17 cellular contexts compared by ENCODE assay signal in the genomic region with DNA sequence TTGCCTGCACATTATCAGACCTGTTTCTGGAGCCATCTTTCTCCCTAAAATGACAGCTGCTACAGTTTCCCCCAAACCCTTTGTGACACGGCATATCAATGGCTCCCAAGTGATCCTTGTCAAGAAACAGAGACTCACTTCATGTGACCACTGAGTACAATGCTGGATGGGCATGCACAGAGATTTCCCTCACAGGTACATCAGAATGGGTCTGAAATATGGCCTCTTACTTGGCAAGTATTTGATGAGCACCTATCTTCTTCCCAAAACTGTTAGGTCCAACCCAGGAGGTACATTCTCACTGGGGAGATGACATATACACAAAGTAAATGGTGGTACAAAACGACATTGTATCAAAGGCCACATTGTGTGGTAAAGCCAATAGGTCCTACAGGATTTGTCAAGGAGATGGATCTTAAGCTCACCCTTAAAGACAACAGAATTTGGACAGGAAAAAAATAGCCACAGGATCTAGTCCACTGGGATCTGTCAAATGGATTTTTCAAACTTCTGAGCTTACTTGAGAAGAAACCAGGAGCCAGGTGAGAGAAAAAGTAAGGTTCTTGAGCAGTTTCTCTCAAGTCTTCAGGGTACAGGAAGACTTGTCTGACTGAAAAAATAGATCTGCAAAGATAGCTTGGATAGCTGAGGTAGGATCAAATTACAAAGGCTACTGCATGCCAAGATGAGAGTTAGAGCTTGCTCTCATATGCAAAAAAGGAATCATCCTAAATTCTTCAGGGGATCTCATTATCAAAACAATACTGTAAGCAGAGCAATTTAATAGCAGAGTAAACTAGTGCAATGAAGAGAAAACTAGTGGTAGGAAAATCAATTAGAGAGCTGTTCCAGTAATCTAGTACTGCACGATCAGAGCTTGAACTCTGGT. TPM values are rescaled to one million over a fixed set of nuclear protein-coding genes. Genes with fewer than 3 reads are reported as not detected.
DNase-seq lines count a peak whose midpoint lies in the region; ATAC-seq and TF ChIP-seq lines count a peak whose summit lies in the region.
"Had no signal": no experiment of that assay in that cellular context is flagged by ENCODE, and none has a peak within 500 bp of the region (broad histone marks: within the 10 kb centered on the region; RNA-seq: fewer than 3 reads in every experiment).

No MANE protein-coding gene starts in this region.

- H3K9me3 ChIP-seq in KOPT-K1 (ENCODE audit: insufficient read depth, low read length, poor library complexity, severe bottlenecking), result no peaks in the 10 kb centered on the region
- no peaks in the 10 kb centered on the region for H3K9me3 ChIP-seq in thyroid gland
- H3K9me3 ChIP-seq: BE2C, heart left ventricle had no signal

- H3K4me3 Mint-ChIP-seq in WTC11 (peak overlapping the region; percentile 30), nephron (no peak overlapping the region)
- H3K4me3 Mint-ChIP-seq: activated naive CD4-positive, alpha-beta T cell treated with anti-CD3 and anti-CD28 coated beads, Interleukin-2, amount 50 U/mL, for 24 hours; IgD-negative memory B cell had no signal

- peak overlapping the region; percentile 38 for H3K27ac ChIP-seq in KOPT-K1 (ENCODE audit: low read depth, low read length, poor library complexity, severe bottlenecking)
- no peak overlapping the region for H3K27ac ChIP-seq in thyroid gland
- H3K27ac ChIP-seq: heart left ventricle had no signal

- no peak for TF ChIP-seq POLR2A in thyroid gland (IDR thresholded peaks at IDR 0.05)

- H3K36me3 ChIP-seq in KOPT-K1 (ENCODE audit: insufficient read depth, low read length) (no peaks in the 10 kb centered on the region), thyroid gland (no peaks in the 10 kb centered on the region)
- H3K36me3 ChIP-seq: BE2C, heart left ventricle had no signal

- TF ChIP-seq CTCF in WTC11 (IDR thresholded peaks at IDR 0.05) (no peak), nephron (IDR thresholded peaks at IDR 0.05; ENCODE audit: unreplicated experiment in 3 of 3) (no peak), thyroid gland (IDR thresholded peaks at IDR 0.05) (no peak)

- H3K27me3 Mint-ChIP-seq in WTC11 (ENCODE audit: low read depth), result peaks cover 15% of the 10 kb centered on the region
- no peaks in the 10 kb centered on the region for H3K27me3 Mint-ChIP-seq in nephron (ENCODE audit: low read depth)
- H3K27me3 Mint-ChIP-seq: activated naive CD4-positive, alpha-beta T cell treated with anti-CD3 and anti-CD28 coated beads, Interleukin-2, amount 50 U/mL, for 24 hours; IgD-negative memory B cell had no signal

- H3K4me3 ChIP-seq in thyroid gland (replicated peaks in 1 of 3), result no peak overlapping the region
- H3K4me3 ChIP-seq: heart left ventricle had no signal

- H3K36me3 Mint-ChIP-seq in WTC11, result no peaks in the 10 kb centered on the region
- no peaks in the 10 kb centered on the region for H3K36me3 Mint-ChIP-seq in nephron (ENCODE audit: low read depth)
- H3K36me3 Mint-ChIP-seq: activated naive CD4-positive, alpha-beta T cell treated with anti-CD3 and anti-CD28 coated beads, Interleukin-2, amount 50 U/mL, for 24 hours had no signal

- peak; percentile 10 for DNase-seq in EH (ENCODE audit: low read depth)
- DNase-seq in WTC11 (ENCODE audit: low spot score), result no peak
- no peak for DNase-seq in thyroid gland
- DNase-seq in NCI-H146 (lab: John Stamatoyannopoulos, UW), result no peak
- DNase-seq: activated CD4-positive, alpha-beta T cell treated with anti-CD3 and anti-CD28 coated beads, Interleukin-2, amount 50 U/mL, for 1 hour; activated T-cell treated with anti-CD3 and anti-CD28 coated beads for 4 hours; BE2C; DMS79; HCEC 1CT; heart left ventricle; NCI-H226; T-helper 9 cell had no signal

- 75 to 77% methylated on average over 3 of the region's 3 CpGs for WGBS in thyroid gland, 2 donors

- no peaks in the 10 kb centered on the region for H3K9me3 Mint-ChIP-seq in WTC11
- H3K9me3 Mint-ChIP-seq in nephron, result no peaks in the 10 kb centered on the region
- H3K9me3 Mint-ChIP-seq: activated naive CD4-positive, alpha-beta T cell treated with anti-CD3 and anti-CD28 coated beads, Interleukin-2, amount 50 U/mL, for 24 hours; IgD-negative memory B cell had no signal

- H3K27ac Mint-ChIP-seq in WTC11, result peak overlapping the region; percentile 1; the same call in 1 of the 2 replicates
- peak overlapping the region; percentile 13 to 85 (median 69) for H3K27ac Mint-ChIP-seq in nephron
- H3K27ac Mint-ChIP-seq: activated naive CD4-positive, alpha-beta T cell treated with anti-CD3 and anti-CD28 coated beads, Interleukin-2, amount 50 U/mL, for 24 hours had no signal

- CTCF ChIA-PET in WTC11 (lab: Charles Lee), result interaction anchor here (0.8 to 1.3 kb wide), 6 partner anchors 12 to 80 kb away, joined by 3 to 14 read pairs (median 4); a partner anchor contains a TSS

- peaks cover 4 to 9% of the 10 kb centered on the region in 2 donors for H3K4me1 ChIP-seq in thyroid gland

- intact Hi-C loops in thyroid gland (cut with DNase I), result no loop called here

- POLR2A ChIA-PET in WTC11 (lab: Charles Lee), result interaction anchor here (0.7 to 1.4 kb wide), 3 partner anchors 9 to 49 kb away, joined by 3 read pairs; a partner anchor contains a TSS

- ATAC-seq in WTC11 (peak; percentile 66), HG03045 (IDR thresholded peaks at IDR 0.05; ENCODE audit: unreplicated experiment) (no peak)

- peaks cover 48% of the 10 kb centered on the region for H3K4me1 Mint-ChIP-seq in WTC11
- peaks cover 42% of the 10 kb centered on the region for H3K4me1 Mint-ChIP-seq in nephron

- H3K27me3 ChIP-seq in thyroid gland, result no peaks in the 10 kb centered on the region

TF ChIP-seq in WTC11, 78 proteins besides CTCF, POLR2A, EP300 and RAD21 (continues in another document):
- TF ChIP-seq CBFB (CRISPR knock-in tag; IDR thresholded peaks at IDR 0.05; ENCODE audit: low read depth), result no peak
- TF ChIP-seq ZNF671 (CRISPR knock-in tag; IDR thresholded peaks at IDR 0.05), result no peak
- TF ChIP-seq, protein P1, sequence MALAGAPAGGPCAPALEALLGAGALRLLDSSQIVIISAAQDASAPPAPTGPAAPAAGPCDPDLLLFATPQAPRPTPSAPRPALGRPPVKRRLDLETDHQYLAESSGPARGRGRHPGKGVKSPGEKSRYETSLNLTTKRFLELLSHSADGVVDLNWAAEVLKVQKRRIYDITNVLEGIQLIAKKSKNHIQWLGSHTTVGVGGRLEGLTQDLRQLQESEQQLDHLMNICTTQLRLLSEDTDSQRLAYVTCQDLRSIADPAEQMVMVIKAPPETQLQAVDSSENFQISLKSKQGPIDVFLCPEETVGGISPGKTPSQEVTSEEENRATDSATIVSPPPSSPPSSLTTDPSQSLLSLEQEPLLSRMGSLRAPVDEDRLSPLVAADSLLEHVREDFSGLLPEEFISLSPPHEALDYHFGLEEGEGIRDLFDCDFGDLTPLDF (CRISPR knock-in tag; IDR thresholded peaks at IDR 0.05), result no peak
- no peak for TF ChIP-seq SOX15 (CRISPR knock-in tag; IDR thresholded peaks at IDR 0.05)
- TF ChIP-seq, protein P2, sequence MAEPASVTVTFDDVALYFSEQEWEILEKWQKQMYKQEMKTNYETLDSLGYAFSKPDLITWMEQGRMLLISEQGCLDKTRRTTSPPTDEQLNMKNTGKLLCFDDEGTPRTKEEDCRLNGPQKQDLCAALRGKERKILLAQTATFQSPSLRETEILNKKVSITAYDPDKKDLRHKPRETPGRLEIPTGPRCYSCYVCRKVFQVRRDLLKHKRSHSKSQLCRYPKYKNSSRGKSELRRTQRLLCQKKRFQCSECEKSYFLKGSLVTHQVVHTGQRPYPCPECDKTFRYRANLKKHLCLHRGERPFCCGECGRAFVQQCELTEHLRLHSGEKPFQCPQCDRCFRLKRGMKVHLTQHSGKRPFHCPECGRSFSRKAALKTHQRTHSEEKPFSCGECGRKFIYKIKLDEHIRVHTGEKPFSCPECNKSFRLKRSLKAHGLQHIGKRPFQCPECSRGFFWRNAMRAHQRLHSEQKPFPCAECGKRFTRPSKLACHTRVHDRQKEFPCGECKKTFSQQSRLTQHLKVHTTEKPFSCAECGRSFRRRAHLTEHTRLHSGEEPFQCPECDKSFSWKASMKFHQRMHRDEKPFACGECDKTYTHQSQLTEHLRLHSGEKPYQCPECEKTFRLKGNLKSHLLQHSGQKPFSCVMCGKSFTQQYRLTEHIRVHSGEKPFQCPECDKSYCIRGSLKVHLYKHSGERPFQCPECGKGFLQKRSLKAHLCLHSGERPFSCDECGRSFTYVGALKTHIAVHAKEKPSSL (CRISPR knock-in tag; conservative IDR thresholded peaks at IDR 0.05), result no peak
- no peak for TF ChIP-seq CREB1 (CRISPR knock-in tag; IDR thresholded peaks at IDR 0.05)
- TF ChIP-seq, protein P3, sequence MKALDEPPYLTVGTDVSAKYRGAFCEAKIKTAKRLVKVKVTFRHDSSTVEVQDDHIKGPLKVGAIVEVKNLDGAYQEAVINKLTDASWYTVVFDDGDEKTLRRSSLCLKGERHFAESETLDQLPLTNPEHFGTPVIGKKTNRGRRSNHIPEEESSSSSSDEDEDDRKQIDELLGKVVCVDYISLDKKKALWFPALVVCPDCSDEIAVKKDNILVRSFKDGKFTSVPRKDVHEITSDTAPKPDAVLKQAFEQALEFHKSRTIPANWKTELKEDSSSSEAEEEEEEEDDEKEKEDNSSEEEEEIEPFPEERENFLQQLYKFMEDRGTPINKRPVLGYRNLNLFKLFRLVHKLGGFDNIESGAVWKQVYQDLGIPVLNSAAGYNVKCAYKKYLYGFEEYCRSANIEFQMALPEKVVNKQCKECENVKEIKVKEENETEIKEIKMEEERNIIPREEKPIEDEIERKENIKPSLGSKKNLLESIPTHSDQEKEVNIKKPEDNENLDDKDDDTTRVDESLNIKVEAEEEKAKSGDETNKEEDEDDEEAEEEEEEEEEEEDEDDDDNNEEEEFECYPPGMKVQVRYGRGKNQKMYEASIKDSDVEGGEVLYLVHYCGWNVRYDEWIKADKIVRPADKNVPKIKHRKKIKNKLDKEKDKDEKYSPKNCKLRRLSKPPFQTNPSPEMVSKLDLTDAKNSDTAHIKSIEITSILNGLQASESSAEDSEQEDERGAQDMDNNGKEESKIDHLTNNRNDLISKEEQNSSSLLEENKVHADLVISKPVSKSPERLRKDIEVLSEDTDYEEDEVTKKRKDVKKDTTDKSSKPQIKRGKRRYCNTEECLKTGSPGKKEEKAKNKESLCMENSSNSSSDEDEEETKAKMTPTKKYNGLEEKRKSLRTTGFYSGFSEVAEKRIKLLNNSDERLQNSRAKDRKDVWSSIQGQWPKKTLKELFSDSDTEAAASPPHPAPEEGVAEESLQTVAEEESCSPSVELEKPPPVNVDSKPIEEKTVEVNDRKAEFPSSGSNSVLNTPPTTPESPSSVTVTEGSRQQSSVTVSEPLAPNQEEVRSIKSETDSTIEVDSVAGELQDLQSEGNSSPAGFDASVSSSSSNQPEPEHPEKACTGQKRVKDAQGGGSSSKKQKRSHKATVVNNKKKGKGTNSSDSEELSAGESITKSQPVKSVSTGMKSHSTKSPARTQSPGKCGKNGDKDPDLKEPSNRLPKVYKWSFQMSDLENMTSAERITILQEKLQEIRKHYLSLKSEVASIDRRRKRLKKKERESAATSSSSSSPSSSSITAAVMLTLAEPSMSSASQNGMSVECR (CRISPR knock-in tag; IDR thresholded peaks at IDR 0.05; ENCODE audit: borderline replicate concordance), result no peak

RNA-seq across cellular contexts. Expression of a gene that starts 28.8 kb away (rescaled TPM):
- total RNA-seq in WTC11 (2021) (3.2 to 3.6 TPM (median 3.5 TPM) in 3 replicates), thyroid gland (1 to 10 TPM; 2.1 to 5.2 (median 4.3) TPM)

RNA-seq across cellular contexts. Expression of a gene that starts 36.5 kb away (rescaled TPM):
- total RNA-seq in WTC11 (2021), result 85.5 to 91.1 TPM (median 89.3 TPM) in 3 replicates
- 10 to 100 TPM; 38.2 to 56.3 (median 44.2) TPM for total RNA-seq in thyroid gland

RNA-seq across cellular contexts. Expression of a gene that starts 60.0 kb away (rescaled TPM):
- 10.9 to 19.0 TPM (median 16.4 TPM) in 3 replicates for total RNA-seq in WTC11 (2021)
- 10 to 100 TPM; 19.5 to 35.4 (median 22.1) TPM for total RNA-seq in thyroid gland
